18 cellular contexts compared by ENCODE assay signal in genomic region chr6:5308066-5308465, GRCh38. TPM values are rescaled to one million over a fixed set of nuclear protein-coding genes. Genes with fewer than 3 reads are reported as not detected.
DNase-seq lines count a peak whose midpoint lies in the region; ATAC-seq, FAIRE-seq and TF ChIP-seq lines count a peak whose summit lies in the region.
"Had no signal": no experiment of that assay in that cellular context is flagged by ENCODE, and none has a peak within 500 bp of the region (broad histone marks: within the 10 kb centered on the region; RNA-seq: fewer than 3 reads in every experiment).

No MANE protein-coding gene starts in this region.

- H3K4me3 ChIP-seq in IMR-90 (ENCODE audit: insufficient read depth, low read depth, low read length) (no peak overlapping the region), endodermal cell (ENCODE audit: low read length) (no peak overlapping the region), keratinocyte (ENCODE audit: control insufficient read depth in 2 of 3, extremely low read depth in 1 of 3, insufficient read depth in 2 of 3, low read depth in 1 of 3, low read length in 3 of 3) (no peak overlapping the region)
- H3K4me3 ChIP-seq: A549 had no signal

- H3K9ac ChIP-seq in IMR-90 (ENCODE audit: low read depth, low read length) = no peak overlapping the region
- H3K9ac ChIP-seq in endodermal cell (ENCODE audit: extremely low read depth, low read length, poor library complexity, severe bottlenecking) = no peak overlapping the region
- H3K9ac ChIP-seq in keratinocyte (ENCODE audit: control insufficient read depth, extremely low read depth, insufficient read depth, low read length) = no peak overlapping the region

- H3K56ac ChIP-seq in IMR-90 (ENCODE audit: extremely low read depth, insufficient read depth, low read length) = no peak overlapping the region

- H3K79me1 ChIP-seq in IMR-90 (ENCODE audit: low read depth in 1 of 2, low read length in 2 of 2) = peaks cover 14 to 39% of the 10 kb centered on the region in 2 experiments

- H4K5ac ChIP-seq in IMR-90 (ENCODE audit: low read depth, low read length) = no peak overlapping the region

- H3K4me3 Mint-ChIP-seq in endodermal cell = no peak overlapping the region
- H3K4me3 Mint-ChIP-seq in activated T-helper 1 cell treated with anti-CD3 and anti-CD28 coated beads, Interleukin-12 subunit alpha, Interleukin-12 subunit beta, Interleukin-2, Interleukin-4 antibody, amounts not matched to agents 30 ng/mL and 10 ng/mL and 1 ng/mL, durations not matched to agents 14 hours and 24 hours and 36 hours = no peak overlapping the region

- H3K9me3 ChIP-seq in IMR-90 (ENCODE audit: control insufficient read depth, insufficient read depth, low read length) = no peaks in the 10 kb centered on the region
- H3K9me3 ChIP-seq in endodermal cell (ENCODE audit: control insufficient read depth, low read length) = no peaks in the 10 kb centered on the region
- H3K9me3 ChIP-seq in keratinocyte (ENCODE audit: control insufficient read depth, low read depth, low read length) = no peaks in the 10 kb centered on the region
- H3K9me3 ChIP-seq: A549 had no signal

- WGBS in IMR-90 (ENCODE audit: extremely low coverage in 2 of 2, insufficient read length in 1 of 2), 2 experiments = 50% methylated on average over 1 of the region's 4 CpGs; no CpG with 5 or more reads in 1 of the 2 experiments
- WGBS in endodermal cell (ENCODE audit: insufficient coverage in 1 of 2, insufficient read length in 1 of 2), 2 experiments = 75 to 90% methylated on average over 4 of the region's 4 CpGs

- H3K79me2 ChIP-seq in keratinocyte (ENCODE audit: control insufficient read depth, insufficient read depth, low read length) = peaks cover 8% of the 10 kb centered on the region

- H3K18ac ChIP-seq in IMR-90 (ENCODE audit: low read depth, low read length) = no peak overlapping the region

- no peak overlapping the region for H3K23ac ChIP-seq in IMR-90 (ENCODE audit: low read depth, low read length)

- no peak overlapping the region for H3K27ac Mint-ChIP-seq in endodermal cell
- H3K27ac Mint-ChIP-seq in activated T-helper 1 cell treated with anti-CD3 and anti-CD28 coated beads, Interleukin-12 subunit alpha, Interleukin-12 subunit beta, Interleukin-2, Interleukin-4 antibody, amounts not matched to agents 30 ng/mL and 10 ng/mL and 1 ng/mL, durations not matched to agents 14 hours and 24 hours and 36 hours = no peak overlapping the region

- POLR2A ChIA-PET in IMR-90 (lab: Charles Lee; ENCODE audit: unreplicated experiment) = no interaction called here

- H3K27ac ChIP-seq in IMR-90 (ENCODE audit: insufficient read depth, low read length) (no peak overlapping the region), endodermal cell (ENCODE audit: low read depth, low read length) (no peak overlapping the region), keratinocyte (ENCODE audit: control insufficient read depth, insufficient read depth, low read length) (no peak overlapping the region)
- H3K27ac ChIP-seq: A549 had no signal

- no peak overlapping the region for H4K91ac ChIP-seq in IMR-90 (ENCODE audit: insufficient read depth, low read depth, low read length)

- H3K4ac ChIP-seq in IMR-90 (ENCODE audit: low read depth, low read length) = no peak overlapping the region

- no peak overlapping the region for H2BK20ac ChIP-seq in IMR-90 (ENCODE audit: low read depth, low read length)

- dilution Hi-C loops in IMR-90 (cut with HindIII; ENCODE audit: low sequenced_read_pairs, unreplicated experiment) (no loop called here), keratinocyte (cut with MboI; ENCODE audit: extremely low pct_ligation_motif_present, low sequenced_read_pairs) (no loop called here)

- in situ Hi-C loops in IMR-90 (cut with MboI; ENCODE audit: low sequenced_read_pairs) = no loop called here

- H2BK5ac ChIP-seq in IMR-90 (ENCODE audit: low read depth, low read length, poor library complexity, severe bottlenecking) = no peak overlapping the region

- no peak for ATAC-seq in IMR-90 (ENCODE audit: low read depth)
- ATAC-seq in GM21723 (IDR thresholded peaks at IDR 0.05; ENCODE audit: unreplicated experiment) = no peak
- ATAC-seq: A549 had no signal

- TF ChIP-seq CTCF in IMR-90 (conservative IDR thresholded peaks at IDR 0.05; ENCODE audit: low read depth, low read length) = no peak
- TF ChIP-seq CTCF in endodermal cell (conservative IDR thresholded peaks at IDR 0.05) = no peak
- TF ChIP-seq CTCF in keratinocyte (optimal IDR thresholded peaks at IDR 0.05 in 1 of 3, IDR thresholded peaks at IDR 0.05 in 1 of 3, conservative IDR thresholded peaks at IDR 0.05 in 1 of 3; ENCODE audit: extremely low read depth in 1 of 3, insufficient read depth in 2 of 3, low read length in 3 of 3) = no peak
- no peak for TF ChIP-seq CTCF in GM20000 (IDR thresholded peaks at IDR 0.05; ENCODE audit: extremely low read depth, missing control alignments)

- H3K27me3 ChIP-seq in IMR-90 (ENCODE audit: control insufficient read depth, insufficient read depth, low read length) (no peaks in the 10 kb centered on the region), endodermal cell (ENCODE audit: control insufficient read depth, insufficient read depth, low read length, poor library complexity, severe bottlenecking) (no peaks in the 10 kb centered on the region), keratinocyte (ENCODE audit: control insufficient read depth, extremely low read depth, insufficient read depth, low read length) (no peaks in the 10 kb centered on the region)

- H2BK120ac ChIP-seq in IMR-90 (ENCODE audit: low read depth, low read length) = no peak overlapping the region

- BruUV-seq in IMR-90 (replicated peaks; lab: Mats Ljungman, UMichigan) = no TSS peak

- peak; percentile 73 for FAIRE-seq in keratinocyte (lab: Jason Lieb, UNC)
- FAIRE-seq: A549 had no signal

- no peak for TF ChIP-seq RAD21 in IMR-90 (IDR thresholded peaks at IDR 0.05; ENCODE audit: low read length)

- H3K14ac ChIP-seq in IMR-90 (replicated peaks; ENCODE audit: low read depth, low read length) = no peak overlapping the region

- H3K9me3 Mint-ChIP-seq in endodermal cell = no peaks in the 10 kb centered on the region
- H3K9me3 Mint-ChIP-seq in activated T-helper 1 cell treated with anti-CD3 and anti-CD28 coated beads, Interleukin-12 subunit alpha, Interleukin-12 subunit beta, Interleukin-2, Interleukin-4 antibody, amounts not matched to agents 30 ng/mL and 10 ng/mL and 1 ng/mL, durations not matched to agents 14 hours and 24 hours and 36 hours = no peaks in the 10 kb centered on the region

- peak; percentile 34 for DNase-seq in ELF-1 (ENCODE audit: low read depth, low spot score)
- DNase-seq in IMR-90 = peak; percentile 57
- DNase-seq in endodermal cell = peak; percentile 58
- DNase-seq in keratinocyte (ENCODE audit: low read depth, low spot score) = peak; percentile 25
- no peak for DNase-seq in stimulated activated naive CD4-positive, alpha-beta T cell (lab: John Stamatoyannopoulos, UW)
- no peak for DNase-seq in activated T-helper 1 cell treated with anti-CD3 and anti-CD28 coated beads, Interleukin-12 subunit alpha, Interleukin-12 subunit beta, Interleukin-2, Interleukin-4 antibody, amounts not matched to agents 30 ng/mL and 10 ng/mL and 1 ng/mL, durations not matched to agents 14 hours and 24 hours and 36 hours (ENCODE audit: low spot score)
- no peak for DNase-seq in GM20000 (ENCODE audit: low spot score)
- DNase-seq: C1 segment of cervical spinal cord, DND-41, Karpas-422, NCI-H1105, NCI-H187, NCI-H446, NCI-H69, RPMI8226, SIG-M5 had no signal

- H3K36me3 Mint-ChIP-seq in endodermal cell (ENCODE audit: low read depth) = no peaks in the 10 kb centered on the region
- no peaks in the 10 kb centered on the region for H3K36me3 Mint-ChIP-seq in activated T-helper 1 cell treated with anti-CD3 and anti-CD28 coated beads, Interleukin-12 subunit alpha, Interleukin-12 subunit beta, Interleukin-2, Interleukin-4 antibody, amounts not matched to agents 30 ng/mL and 10 ng/mL and 1 ng/mL, durations not matched to agents 14 hours and 24 hours and 36 hours (ENCODE audit: low read depth)

- intact Hi-C loops in IMR-90 (cut with micrococcal nuclease) = no loop called here
- intact Hi-C loops in activated T-helper 1 cell treated with anti-CD3 and anti-CD28 coated beads, Interleukin-12 subunit alpha, Interleukin-12 subunit beta, Interleukin-2, Interleukin-4 antibody, amounts not matched to agents 30 ng/mL and 10 ng/mL and 1 ng/mL, durations not matched to agents 14 hours and 24 hours and 36 hours (cut with micrococcal nuclease) = no loop called here

- no peak overlapping the region for H4K8ac ChIP-seq in IMR-90 (ENCODE audit: low read depth in 2 of 2, low read length in 2 of 2)

- CTCF ChIA-PET in IMR-90 (lab: Yijun Ruan, JAX) = no interaction called here

- H3K27me3 Mint-ChIP-seq in endodermal cell (ENCODE audit: insufficient read depth) = no peaks in the 10 kb centered on the region
- no peaks in the 10 kb centered on the region for H3K27me3 Mint-ChIP-seq in activated T-helper 1 cell treated with anti-CD3 and anti-CD28 coated beads, Interleukin-12 subunit alpha, Interleukin-12 subunit beta, Interleukin-2, Interleukin-4 antibody, amounts not matched to agents 30 ng/mL and 10 ng/mL and 1 ng/mL, durations not matched to agents 14 hours and 24 hours and 36 hours (ENCODE audit: insufficient read depth)

- H2AFZ ChIP-seq in IMR-90 (replicated peaks; ENCODE audit: low read length, poor library complexity) (no peak overlapping the region), keratinocyte (ENCODE audit: control insufficient read depth, low read length) (no peak overlapping the region)

- H4K20me1 ChIP-seq in IMR-90 (ENCODE audit: insufficient read depth, low read length) = peaks cover 4% of the 10 kb centered on the region; the same call in 1 of the 2 replicates
- peaks cover 3% of the 10 kb centered on the region for H4K20me1 ChIP-seq in keratinocyte (ENCODE audit: control insufficient read depth, extremely low read depth, insufficient read depth, low read length)

- peaks cover 1% of the 10 kb centered on the region; the same call in 1 of the 2 replicates for H3K36me3 ChIP-seq in IMR-90 (ENCODE audit: control insufficient read depth, insufficient read depth, low read length)
- H3K36me3 ChIP-seq in endodermal cell (ENCODE audit: control insufficient read depth, insufficient read depth, low read length) = no peaks in the 10 kb centered on the region
- no peaks in the 10 kb centered on the region for H3K36me3 ChIP-seq in keratinocyte (ENCODE audit: control insufficient read depth in 2 of 2, extremely low read depth in 1 of 2, insufficient read depth in 2 of 2, low read length in 2 of 2)

- peaks cover 5% of the 10 kb centered on the region; the same call in 1 of the 2 replicates for H3K9me1 ChIP-seq in IMR-90 (ENCODE audit: insufficient read depth, low read length)
- no peaks in the 10 kb centered on the region for H3K9me1 ChIP-seq in keratinocyte (ENCODE audit: control insufficient read depth, extremely low read depth, insufficient read depth, low read length)

- H3K4me1 ChIP-seq in IMR-90 (ENCODE audit: control insufficient read depth, insufficient read depth, low read length) (0 out of 2 replicates have a peak, but pooled peaks cover 2% of the 10 kb centered on the region), endodermal cell (ENCODE audit: control insufficient read depth, insufficient read depth, low read length) (no peaks in the 10 kb centered on the region), keratinocyte (ENCODE audit: control insufficient read depth, extremely low read depth, insufficient read depth, low read length) (peaks cover 12% of the 10 kb centered on the region)
- H3K4me1 ChIP-seq: A549 had no signal

- H3K4me1 Mint-ChIP-seq in endodermal cell = peaks cover 21% of the 10 kb centered on the region
- H3K4me1 Mint-ChIP-seq in activated T-helper 1 cell treated with anti-CD3 and anti-CD28 coated beads, Interleukin-12 subunit alpha, Interleukin-12 subunit beta, Interleukin-2, Interleukin-4 antibody, amounts not matched to agents 30 ng/mL and 10 ng/mL and 1 ng/mL, durations not matched to agents 14 hours and 24 hours and 36 hours (ENCODE audit: low read depth) = peaks cover 8% of the 10 kb centered on the region

- no peak overlapping the region for H3K4me2 ChIP-seq in IMR-90 (ENCODE audit: low read depth, low read length)
- no peak overlapping the region for H3K4me2 ChIP-seq in keratinocyte (ENCODE audit: control insufficient read depth, extremely low read depth, insufficient read depth, low read depth, low read length)
- H3K4me2 ChIP-seq: A549 had no signal

- H2BK15ac ChIP-seq in IMR-90 (ENCODE audit: low read depth, low read length) = no peak overlapping the region

- no peak overlapping the region for H2AK5ac ChIP-seq in IMR-90 (ENCODE audit: low read depth, low read length)

- TF ChIP-seq POLR2A in IMR-90 (IDR thresholded peaks at IDR 0.05; ENCODE audit: low read depth, low read length) = no peak

- no peak overlapping the region for H2AK9ac ChIP-seq in IMR-90 (replicated peaks; ENCODE audit: low read depth, low read length, poor library complexity)

RNA-seq across cellular contexts. Expression of gene FARS2, which starts 46.8 kb away (rescaled TPM):
- total RNA-seq in IMR-90 (2012; rRNA removed) = 26.1 and 28.9 TPM in 2 replicates
- 10.7 and 12.1 TPM in 2 replicates for polyA plus RNA-seq in IMR-90 (2012; rRNA removed)
- 8.2 and 11.1 TPM in 2 replicates for polyA plus RNA-seq in IMR-90 (2012; cell fraction: cytosol; rRNA removed)
- 6.5 and 6.6 TPM in 2 replicates for polyA plus RNA-seq in IMR-90 (2012; cell fraction: nucleus; rRNA removed; ENCODE audit: low replicate concordance)
- 10 to 100 TPM; 16.2 to 18.3 TPM for total RNA-seq in endodermal cell
- polyA plus RNA-seq in endodermal cell (2013, experiment 1 of 2) = 10.0 TPM
- 8.9 TPM for polyA plus RNA-seq in endodermal cell (2013, experiment 2 of 2)
- 19.0 to 26.7 TPM (median 21.3 TPM) in 3 replicates for polyA plus RNA-seq in keratinocyte
- 4.5 TPM for polyA plus RNA-seq in keratinocyte (2011; ENCODE audit: low read depth)
- polyA plus RNA-seq in keratinocyte (2011; cell fraction: cytosol; rRNA removed) = 18.9 and 20.0 TPM in 2 replicates
- polyA plus RNA-seq in keratinocyte (2011; cell fraction: nucleus; rRNA removed) = 19.1 and 19.3 TPM in 2 replicates
- 10.0 and 14.7 TPM in 2 replicates for polyA plus RNA-seq in keratinocyte (2012; ENCODE audit: low replicate concordance)
- 37.4 to 50.5 TPM (median 43.2 TPM) in 3 replicates for polyA minus RNA-seq in keratinocyte
- 20.9 TPM for polyA minus RNA-seq in keratinocyte (2011; cell fraction: cytosol; rRNA and poly(A)+ RNA removed)
- 31.3 and 45.8 TPM in 2 replicates for polyA minus RNA-seq in keratinocyte (2011; cell fraction: nucleus; rRNA and poly(A)+ RNA removed)
- total RNA-seq in activated T-helper 1 cell treated with anti-CD3 and anti-CD28 coated beads, Interleukin-12 subunit alpha, Interleukin-12 subunit beta, Interleukin-2, Interleukin-4 antibody, amounts not matched to agents 30 ng/mL and 10 ng/mL and 1 ng/mL, durations not matched to agents 14 hours and 24 hours and 36 hours = 20.8 and 23.8 TPM in 2 replicates

RNA-seq across cellular contexts. Expression of gene LYRM4, which starts 47.3 kb away (rescaled TPM):
- total RNA-seq in IMR-90 (2012; rRNA removed) = 11.5 and 16.1 TPM in 2 replicates
- 25.9 and 26.6 TPM in 2 replicates for polyA plus RNA-seq in IMR-90 (2012; rRNA removed)
- polyA plus RNA-seq in IMR-90 (2012; cell fraction: cytosol; rRNA removed) = 14.7 and 33.0 TPM in 2 replicates
- 4.4 and 11.8 TPM in 2 replicates for polyA plus RNA-seq in IMR-90 (2012; cell fraction: nucleus; rRNA removed; ENCODE audit: low replicate concordance)
- 10 to 100 TPM; 32.1 to 44.3 TPM for total RNA-seq in endodermal cell
- 48.1 TPM for polyA plus RNA-seq in endodermal cell (2013, experiment 1 of 2)
- polyA plus RNA-seq in endodermal cell (2013, experiment 2 of 2) = 41.4 TPM
- polyA plus RNA-seq in keratinocyte = 37.8 to 41.4 TPM (median 41.1 TPM) in 3 replicates
- 43.1 TPM for polyA plus RNA-seq in keratinocyte (2011; ENCODE audit: low read depth)
- polyA plus RNA-seq in keratinocyte (2011; cell fraction: cytosol; rRNA removed) = 38.8 and 53.2 TPM in 2 replicates
- polyA plus RNA-seq in keratinocyte (2011; cell fraction: nucleus; rRNA removed) = 17.2 and 17.6 TPM in 2 replicates
- 22.5 and 30.9 TPM in 2 replicates for polyA plus RNA-seq in keratinocyte (2012; ENCODE audit: low replicate concordance)
- 11.1 to 23.9 TPM (median 20.8 TPM) in 3 replicates for polyA minus RNA-seq in keratinocyte
- polyA minus RNA-seq in keratinocyte (2011; cell fraction: cytosol; rRNA and poly(A)+ RNA removed) = 15.3 TPM
- 7.8 and 11.9 TPM in 2 replicates for polyA minus RNA-seq in keratinocyte (2011; cell fraction: nucleus; rRNA and poly(A)+ RNA removed)
- 47.1 and 48.9 TPM in 2 replicates for total RNA-seq in activated T-helper 1 cell treated with anti-CD3 and anti-CD28 coated beads, Interleukin-12 subunit alpha, Interleukin-12 subunit beta, Interleukin-2, Interleukin-4 antibody, amounts not matched to agents 30 ng/mL and 10 ng/mL and 1 ng/mL, durations not matched to agents 14 hours and 24 hours and 36 hours

Comparison
In these comparisons a context has a peak if more than half of its experiments do, and no peak if none do; other contexts are left out.
1. DNase-seq: peak in ELF-1 (single experiment), IMR-90 (single experiment), endodermal cell (single experiment) and keratinocyte (single experiment); none in stimulated activated naive CD4-positive, alpha-beta T cell (0 of 6), activated T-helper 1 cell treated with anti-CD3 and anti-CD28 coated beads, Interleukin-12 subunit alpha, Interleukin-12 subunit beta, Interleukin-2, Interleukin-4 antibody, amounts not matched to agents 30 ng/mL and 10 ng/mL and 1 ng/mL, durations not matched to agents 14 hours and 24 hours and 36 hours (single experiment) and GM20000 (single experiment).